ENCODE assay signal across 23 cellular contexts in genomic region chr1:50066806-50067205, GRCh38. TPM values are rescaled to one million over a fixed set of nuclear protein-coding genes. Genes with fewer than 3 reads are reported as not detected.
"Had no signal": no experiment of that assay in that cellular context is flagged by ENCODE, and none has a peak within 500 bp of the region (broad histone marks: within the 10 kb centered on the region; RNA-seq: fewer than 3 reads in every experiment).

No MANE protein-coding gene starts in this region.

- H3K4me1 ChIP-seq: SJSA1 had no signal

- H3K9me3 ChIP-seq: SJSA1 had no signal

- DNase-seq: KBM-7, MV-4-11, NCI-H1048, NCI-H1105, NCI-H1417 treated with DMSO at 0.1 percent for 48 hours, NCI-H146, NCI-H1694 treated with DMSO at 0.1 percent for 48 hours, NCI-H1930, NCI-H2081, NCI-H226, NCI-H446, NCI-H510A, NCI-H526, NCI-H774, Right ventricle myocardium superior, RPMI8226, SIG-M5 had no signal

- H3K27me3 ChIP-seq: SJSA1 had no signal

- H3K4me3 ChIP-seq: SJSA1, SK-N-MC had no signal

- H3K36me3 ChIP-seq: SJSA1 had no signal

- H3K27ac ChIP-seq: SJSA1, SK-N-MC had no signal

RNA-seq across cellular contexts. Expression of gene ELAVL4, which starts 41.9 kb away (rescaled TPM):
- total RNA-seq: HT-29; LHCN-M2; MCF 10A; Right ventricle myocardium superior; SJSA1; T-helper 1 cell treated with Interleukin-12 subunit alpha and Interleukin-12 subunit beta and Interleukin-4 antibody, amounts not matched to agents 30 ng/mL and 1 ng/mL, for 36 hours had no signal

RNA-seq across cellular contexts. Expression of gene AGBL4, which starts 43.1 kb away (rescaled TPM):
- total RNA-seq: HT-29; LHCN-M2; MCF 10A; SJSA1; T-helper 1 cell treated with Interleukin-12 subunit alpha and Interleukin-12 subunit beta and Interleukin-4 antibody, amounts not matched to agents 30 ng/mL and 1 ng/mL, for 36 hours had no signal
